In genomic region chr20:11912013-11912663, GRCh38 we compare ENCODE assay signal across 10 cellular contexts. TPM values are rescaled to one million over a fixed set of nuclear protein-coding genes. Genes with fewer than 3 reads are reported as not detected.
DNase-seq lines count a peak whose midpoint lies in the region; ATAC-seq and TF ChIP-seq lines count a peak whose summit lies in the region.
"Had no signal": no experiment of that assay in that cellular context is flagged by ENCODE, and none has a peak within 500 bp of the region (broad histone marks: within the 10 kb centered on the region; RNA-seq: fewer than 3 reads in every experiment).

No MANE protein-coding gene starts in this region.

- peaks cover 0 to 3% (median 0%) of the 10 kb centered on the region in 4 donors for H3K4me1 ChIP-seq in Peyer's patch
- H3K4me1 ChIP-seq: SJSA1 had no signal

- DNase-seq in AG09319 (ENCODE audit: extremely low read depth, low read depth) = no peak
- DNase-seq in H4 (ENCODE audit: low spot score) = peak; percentile 14
- no peak for DNase-seq in Peyer's patch
- DNase-seq in left cardiac atrium = no peak
- DNase-seq in SKM-1 treated with dmso at 0.1 percent for 144 hours (lab: John Stamatoyannopoulos, UW; ENCODE audit: unreplicated experiment) = no peak
- no peak for DNase-seq in AG20443 (ENCODE audit: low spot score)
- no peak for DNase-seq in NCI-H2196 treated with DMSO at 0.1 percent for 48 hours (lab: John Stamatoyannopoulos, UW; ENCODE audit: unreplicated experiment)
- DNase-seq: retina had no signal

- peak; percentile 34 to 36 for ATAC-seq in left cardiac atrium
- no peak for ATAC-seq in HG03039 (IDR thresholded peaks at IDR 0.05; ENCODE audit: unreplicated experiment)

- no peak overlapping the region for H3K27ac ChIP-seq in Peyer's patch
- H3K27ac ChIP-seq: SJSA1 had no signal

- no peaks in the 10 kb centered on the region for H3K36me3 ChIP-seq in Peyer's patch
- H3K36me3 ChIP-seq: SJSA1 had no signal

- no peaks in the 10 kb centered on the region for H3K9me3 ChIP-seq in Peyer's patch
- H3K9me3 ChIP-seq: SJSA1 had no signal

- H3K27me3 ChIP-seq in Peyer's patch = no peaks in the 10 kb centered on the region
- H3K27me3 ChIP-seq: SJSA1 had no signal

- TF ChIP-seq CTCF in AG09319 (IDR thresholded peaks at IDR 0.05; ENCODE audit: low read depth, low read length) = peak; percentile 30
- TF ChIP-seq CTCF in Peyer's patch (IDR thresholded peaks at IDR 0.05) = peak in 4 of 6 experiments; percentile 12 to 40 (median 36)

- intact Hi-C loops in left cardiac atrium (cut with DNase I) = no loop called here

- no peak for TF ChIP-seq POLR2A in Peyer's patch (IDR thresholded peaks at IDR 0.05)

- H3K4me3 ChIP-seq in Peyer's patch = no peak overlapping the region
- H3K4me3 ChIP-seq: SJSA1 had no signal

RNA-seq across cellular contexts. Expression of gene BTBD3, which starts 5.6 kb away (rescaled TPM):
- total RNA-seq in H4 (2014; rRNA removed; shearing (Covaris generic)) = 19.7 and 21.0 TPM in 2 replicates
- 10 to 100 TPM; 25.6 to 47.6 (median 43.8) TPM for total RNA-seq in Peyer's patch
- total RNA-seq in left cardiac atrium = 10 to 100 TPM; 22.9 to 27.3 TPM
